ENCODE assay signal across 6 cellular contexts in genomic region chr5:9771079-9771478, GRCh38.
"Had no signal": no experiment of that assay in that cellular context is flagged by ENCODE, and none has a peak within 500 bp of the region (broad histone marks: within the 10 kb centered on the region; RNA-seq: fewer than 3 reads in every experiment).

No MANE protein-coding gene starts in this region.

- H3K27ac ChIP-seq: HL-60, KMS-11 had no signal

- FAIRE-seq: HTR-8/SVneo had no signal

- H3K4me2 ChIP-seq: KMS-11 had no signal

- DNase-seq: IMR-90, KBM-7, KG1 had no signal

- H3K9ac ChIP-seq: KMS-11 had no signal
